In the genomic region with DNA sequence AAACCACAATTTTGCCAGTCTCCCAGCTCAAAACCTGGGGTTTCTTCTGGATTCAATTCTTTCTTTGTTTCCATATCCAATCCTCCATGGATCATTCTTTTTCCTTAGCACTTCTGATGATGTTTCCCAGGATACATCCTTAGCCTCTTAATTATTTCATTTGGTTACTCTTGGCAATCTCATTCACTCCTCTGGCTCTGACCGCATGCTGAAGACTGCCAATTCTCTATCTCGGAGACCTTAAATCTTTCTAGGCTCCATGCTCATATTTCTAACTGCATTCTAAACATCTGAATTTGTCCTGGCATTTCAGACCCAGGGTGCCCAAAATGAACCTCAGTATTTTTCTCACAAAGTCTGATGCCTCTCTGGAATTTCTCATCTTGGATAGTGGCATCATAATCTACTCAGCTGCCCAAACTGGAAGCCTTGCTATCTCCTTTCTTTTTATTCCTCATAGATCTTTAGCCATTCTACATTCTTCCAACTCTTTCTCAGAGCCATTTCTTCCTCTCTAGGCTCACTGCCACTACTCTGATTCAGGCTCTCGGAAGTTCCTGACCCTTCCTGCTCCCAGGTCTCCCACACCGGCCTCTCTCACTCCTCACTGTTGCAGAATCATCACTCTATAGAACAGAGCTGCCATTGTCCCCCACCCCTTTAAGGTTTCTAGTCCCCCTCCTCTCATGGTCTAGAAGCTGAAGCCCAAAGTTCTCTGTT, we compare ENCODE assay signal across 20 cellular contexts.
DNase-seq lines count a peak whose midpoint lies in the region; ATAC-seq and TF ChIP-seq lines count a peak whose summit lies in the region.
"Had no signal": no experiment of that assay in that cellular context is flagged by ENCODE, and none has a peak within 500 bp of the region (broad histone marks: within the 10 kb centered on the region; RNA-seq: fewer than 3 reads in every experiment).

No MANE protein-coding gene starts in this region.

- CTCF ChIA-PET in activated CD4-positive, alpha-beta T cell treated with anti-CD3 and anti-CD28 coated beads for 36 hours (lab: Charles Lee): interaction anchor here (1.1 kb wide), 1 partner anchor 24 kb away, joined by 4 read pairs; no protein-coding TSS in a partner anchor

- peaks cover 62% of the 10 kb centered on the region for H3K4me1 Mint-ChIP-seq in activated CD4-positive, alpha-beta T cell treated with anti-CD3 and anti-CD28 coated beads for 36 hours
- peaks cover 15% of the 10 kb centered on the region for H3K4me1 Mint-ChIP-seq in nephron progenitor cell

- intact Hi-C loops in activated CD4-positive, alpha-beta T cell treated with anti-CD3 and anti-CD28 coated beads for 36 hours (cut with DNase I, micrococcal nuclease): loop anchor here in 1 of 2 experiments (5.0 kb wide), 1 partner anchor 211 kb away; no protein-coding TSS in a partner anchor
- intact Hi-C loops in gastrocnemius medialis (cut with DNase I; ENCODE audit: low total_unique reads): no loop called here

- DNase-seq in activated CD4-positive, alpha-beta T cell treated with anti-CD3 and anti-CD28 coated beads for 36 hours: no peak
- DNase-seq in activated CD4-positive, alpha-beta T cell treated with anti-CD3 and anti-CD28 coated beads, Interleukin-2, amount 50 U/mL, for 1 hour: no peak
- DNase-seq in M059J (ENCODE audit: low read depth): peak; percentile 14
- DNase-seq in fibroblast of lung (ENCODE audit: low read depth in 2 of 2): peak in 1 of 2 donors; percentile 73
- no peak for DNase-seq in gastrocnemius medialis
- DNase-seq in nephron progenitor cell: no peak
- DNase-seq in SW480 (ENCODE audit: low spot score): no peak
- DNase-seq: activated CD4-positive, alpha-beta T cell treated with anti-CD3 and anti-CD28 coated beads, Interleukin-2, amount 50 U/mL, for 4 hours; activated T-cell treated with anti-CD3 and anti-CD28 coated beads, Interleukin-2, amount 50 U/mL, for 72 hours; body of pancreas; CD4-positive, alpha-beta memory T cell; EL; foreskin melanocyte; NCI-H2227 treated with DMSO at 0.1 percent for 48 hours; posterior cingulate gyrus; SHP77; substantia nigra had no signal

- no peak overlapping the region for H3K4me2 ChIP-seq in fibroblast of lung (ENCODE audit: extremely low read depth, insufficient read depth, low read length)
- H3K4me2 ChIP-seq: KMS-11 had no signal

- in situ Hi-C loops in gastrocnemius medialis (cut with MboI; ENCODE audit: low sequenced_read_pairs in 4 of 4): no loop called here

- no peaks in the 10 kb centered on the region for H3K27me3 Mint-ChIP-seq in activated CD4-positive, alpha-beta T cell treated with anti-CD3 and anti-CD28 coated beads for 36 hours
- no peaks in the 10 kb centered on the region for H3K27me3 Mint-ChIP-seq in nephron progenitor cell (ENCODE audit: low read depth, poor library complexity)
- H3K27me3 Mint-ChIP-seq: CD4-positive, alpha-beta memory T cell had no signal

- H3K79me2 ChIP-seq in fibroblast of lung (ENCODE audit: control insufficient read depth, insufficient read depth, low read length): no peaks in the 10 kb centered on the region

- peaks cover 48% of the 10 kb centered on the region for H3K36me3 Mint-ChIP-seq in activated CD4-positive, alpha-beta T cell treated with anti-CD3 and anti-CD28 coated beads for 36 hours (ENCODE audit: low read depth)
- peaks cover 14% of the 10 kb centered on the region for H3K36me3 Mint-ChIP-seq in nephron progenitor cell (ENCODE audit: low read depth)

- no peak for TF ChIP-seq POLR2A in gastrocnemius medialis (IDR thresholded peaks at IDR 0.05)

- H3K9ac ChIP-seq in fibroblast of lung (ENCODE audit: insufficient read depth, low read length): no peak overlapping the region
- H3K9ac ChIP-seq: KMS-11 had no signal

- H3K27me3 ChIP-seq in fibroblast of lung (ENCODE audit: control insufficient read depth, insufficient read depth, low read length) (no peaks in the 10 kb centered on the region), gastrocnemius medialis (no peaks in the 10 kb centered on the region)
- H3K27me3 ChIP-seq: body of pancreas had no signal

- no peak overlapping the region for H3K4me3 Mint-ChIP-seq in activated CD4-positive, alpha-beta T cell treated with anti-CD3 and anti-CD28 coated beads for 36 hours
- H3K4me3 Mint-ChIP-seq in nephron progenitor cell: no peak overlapping the region
- H3K4me3 Mint-ChIP-seq: activated T-cell treated with anti-CD3 and anti-CD28 coated beads, Interleukin-2, amount 50 U/mL, for 72 hours; CD4-positive, alpha-beta memory T cell; mesothelial cell of epicardium had no signal

- POLR2A ChIA-PET in activated CD4-positive, alpha-beta T cell treated with anti-CD3 and anti-CD28 coated beads for 36 hours (lab: Charles Lee): no interaction called here

- H3K9me3 Mint-ChIP-seq in activated CD4-positive, alpha-beta T cell treated with anti-CD3 and anti-CD28 coated beads for 36 hours (ENCODE audit: low read depth): peaks cover 7% of the 10 kb centered on the region
- H3K9me3 Mint-ChIP-seq in nephron progenitor cell: peaks cover 3% of the 10 kb centered on the region
- H3K9me3 Mint-ChIP-seq: CD4-positive, alpha-beta memory T cell had no signal

- H2AFZ ChIP-seq in fibroblast of lung (ENCODE audit: low read length): no peak overlapping the region

- H3K27ac ChIP-seq in fibroblast of lung (ENCODE audit: insufficient read depth, low read length) (peak overlapping the region; percentile 67), gastrocnemius medialis (peak overlapping the region; percentile 86 to 96 (median 94))
- H3K27ac ChIP-seq: body of pancreas, KMS-11 had no signal

- no peaks in the 10 kb centered on the region for H3K9me3 ChIP-seq in fibroblast of lung (ENCODE audit: control insufficient read depth, insufficient read depth, low read depth, low read length)
- no peaks in the 10 kb centered on the region for H3K9me3 ChIP-seq in gastrocnemius medialis
- H3K9me3 ChIP-seq: body of pancreas had no signal

- TF ChIP-seq CTCF in fibroblast of lung (conservative IDR thresholded peaks at IDR 0.05 in 1 of 2, IDR thresholded peaks at IDR 0.05 in 1 of 2; ENCODE audit: low read depth in 1 of 2, low read length in 2 of 2) (no peak), gastrocnemius medialis (IDR thresholded peaks at IDR 0.05 in 4 of 5, conservative IDR thresholded peaks at IDR 0.05 in 1 of 5) (no peak), nephron progenitor cell (IDR thresholded peaks at IDR 0.05) (no peak)

- H3K27ac Mint-ChIP-seq in activated CD4-positive, alpha-beta T cell treated with anti-CD3 and anti-CD28 coated beads for 36 hours: peak overlapping the region; percentile 24
- no peak overlapping the region for H3K27ac Mint-ChIP-seq in nephron progenitor cell
- H3K27ac Mint-ChIP-seq: activated T-cell treated with anti-CD3 and anti-CD28 coated beads, Interleukin-2, amount 50 U/mL, for 72 hours; mesothelial cell of epicardium had no signal

- H4K20me1 ChIP-seq in fibroblast of lung (ENCODE audit: control insufficient read depth, extremely low read depth, insufficient read depth, low read length): no peaks in the 10 kb centered on the region

- H3K36me3 ChIP-seq in fibroblast of lung (ENCODE audit: control insufficient read depth, insufficient read depth, low read length) (no peaks in the 10 kb centered on the region), gastrocnemius medialis (peaks cover 0 to 4% of the 10 kb centered on the region in 2 donors)

- H3K4me3 ChIP-seq in fibroblast of lung (replicated peaks in 1 of 4; ENCODE audit: control extremely low read depth in 1 of 4, insufficient read depth in 1 of 4, low read depth in 3 of 4, low read length in 4 of 4): no peak overlapping the region
- H3K4me3 ChIP-seq in gastrocnemius medialis: no peak overlapping the region
- H3K4me3 ChIP-seq: body of pancreas had no signal

- peaks cover 24% of the 10 kb centered on the region for H3K4me1 ChIP-seq in fibroblast of lung (ENCODE audit: control insufficient read depth, extremely low read depth, insufficient read depth, low read length)
- peaks cover 53 to 76% of the 10 kb centered on the region in 2 donors for H3K4me1 ChIP-seq in gastrocnemius medialis
- H3K4me1 ChIP-seq: body of pancreas had no signal

- no peak for ATAC-seq in activated CD4-positive, alpha-beta T cell treated with anti-CD3 and anti-CD28 coated beads for 36 hours
- ATAC-seq in gastrocnemius medialis (no peak), HG02938 (IDR thresholded peaks at IDR 0.05; ENCODE audit: unreplicated experiment) (no peak)
- ATAC-seq: activated T-cell treated with anti-CD3 and anti-CD28 coated beads, Interleukin-2, amount 50 U/mL, for 72 hours; body of pancreas had no signal
